In genomic region chrX:153206425-153207046, GRCh38 we compare ENCODE assay signal across 44 cellular contexts. TPM values are rescaled to one million over a fixed set of nuclear protein-coding genes. Genes with fewer than 3 reads are reported as not detected.
"Had no signal": no experiment of that assay in that cellular context is flagged by ENCODE, and none has a peak within 500 bp of the region (broad histone marks: within the 10 kb centered on the region; RNA-seq: fewer than 3 reads in every experiment).

No MANE protein-coding gene starts in this region.

- H3K27ac ChIP-seq: adrenal gland, ascending aorta, body of pancreas, brain microvascular endothelial cell, breast epithelium, cardiac muscle cell had no signal

- H3K27me3 ChIP-seq: ascending aorta, body of pancreas, brain microvascular endothelial cell, cardiac muscle cell had no signal

- ATAC-seq: activated naive CD4-positive, alpha-beta T cell treated with anti-CD3 and anti-CD28 coated beads, Interleukin-2, amount 50 U/mL, for 72 hours; activated naive CD8-positive, alpha-beta T cell treated with anti-CD3 and anti-CD28 coated beads, Interleukin-2, amount 50 U/mL, for 24 hours; activated T-cell treated with anti-CD3 and anti-CD28 coated beads, Interleukin-2, amount 50 U/mL, for 4 hours; activated T-cell treated with anti-CD3 and anti-CD28 coated beads, Interleukin-2, amount 50 U/mL, for 72 hours; activated T-helper 17 cell treated with anti-CD3 and anti-CD28 coated beads, Interleukin-2, amount 50 U/mL, for 72 hours; body of pancreas had no signal

- FAIRE-seq: bronchial epithelial cell had no signal

- H3K9me3 Mint-ChIP-seq: activated naive CD4-positive, alpha-beta T cell treated with anti-CD3 and anti-CD28 coated beads, Interleukin-2, amount 50 U/mL, for 24 hours; activated naive CD8-positive, alpha-beta T cell treated with anti-CD3 and anti-CD28 coated beads for 36 hours; activated T-helper 2 cell treated with anti-CD3 and anti-CD28 coated beads, Interferon-gamma antibody, Interleukin-2, Interleukin-4, amounts not matched to agents 10 μg/mL and 5 μg/mL and 100 μg/mL, durations not matched to agents 14 hours and 24 hours and 36 hours had no signal

- H3K36me3 ChIP-seq: adrenal gland, ascending aorta, brain microvascular endothelial cell, breast epithelium, cardiac muscle cell had no signal

- DNase-seq: activated effector memory CD4-positive, alpha-beta T cell treated with anti-CD3 and anti-CD28 coated beads, Interleukin-2, amount 50 U/mL, for 16 hours; activated effector memory CD4-positive, alpha-beta T cell treated with Interleukin-2 at 50 U/mL for 16 hours; activated gamma-delta T cell; activated gamma-delta T cell treated with Interleukin-2 at 50 U/mL for 16 hours; activated naive CD4-positive, alpha-beta T cell; activated naive CD4-positive, alpha-beta T cell treated with anti-CD3 and anti-CD28 coated beads for 36 hours; activated naive CD4-positive, alpha-beta T cell treated with anti-CD3 and anti-CD28 coated beads, Interleukin-2, amount 10 ng/mL, durations not matched to agents 7 days and 5 days; activated naive CD4-positive, alpha-beta T cell treated with anti-CD3 and anti-CD28 coated beads, Interleukin-2, amount 50 U/mL, for 16 hours; activated naive CD4-positive, alpha-beta T cell treated with Interleukin-2 at 50 U/mL for 16 hours; activated naive CD8-positive, alpha-beta T cell treated with anti-CD3 and anti-CD28 coated beads for 36 hours; activated naive CD8-positive, alpha-beta T cell treated with anti-CD3 and anti-CD28 coated beads, Interleukin-2, amount 10 ng/mL, durations not matched to agents 7 days and 5 days; activated naive CD8-positive, alpha-beta T cell treated with anti-CD3 and anti-CD28 coated beads, Interleukin-2, amount 50 U/mL, for 24 hours; activated T-cell treated with anti-CD3 and anti-CD28 coated beads, Interleukin-2, amount 50 U/mL, for 1 hour; activated T-cell treated with anti-CD3 and anti-CD28 coated beads, Interleukin-2, amount 50 U/mL, for 24 hours; activated T-cell treated with anti-CD3 and anti-CD28 coated beads, Interleukin-2, amount 50 U/mL, for 4 hours; activated T-cell treated with anti-CD3 and anti-CD28 coated beads, Interleukin-2, amount 50 U/mL, for 48 hours; activated T-cell treated with anti-CD3 and anti-CD28 coated beads, Interleukin-2, amount 50 U/mL, for 72 hours; adrenal gland; amniotic stem cell; amygdala; anterior cingulate cortex; aorta; body of pancreas; brain microvascular endothelial cell; caudate nucleus; central memory CD4-positive, alpha-beta T cell; cerebellar nuclear complex had no signal

- H3K27ac Mint-ChIP-seq: activated naive CD4-positive, alpha-beta T cell treated with anti-CD3 and anti-CD28 coated beads for 36 hours; activated naive CD4-positive, alpha-beta T cell treated with anti-CD3 and anti-CD28 coated beads, Interleukin-2, amount 10 ng/mL, durations not matched to agents 7 days and 5 days; activated naive CD4-positive, alpha-beta T cell treated with anti-CD3 and anti-CD28 coated beads, Interleukin-2, amount 50 U/mL, for 24 hours; activated naive CD4-positive, alpha-beta T cell treated with anti-CD3 and anti-CD28 coated beads, Interleukin-2, amount 50 U/mL, for 72 hours; activated naive CD8-positive, alpha-beta T cell; activated naive CD8-positive, alpha-beta T cell treated with anti-CD3 and anti-CD28 coated beads for 36 hours; activated naive CD8-positive, alpha-beta T cell treated with anti-CD3 and anti-CD28 coated beads, Interleukin-2, amount 10 ng/mL, durations not matched to agents 7 days and 5 days; activated naive CD8-positive, alpha-beta T cell treated with anti-CD3 and anti-CD28 coated beads, Interleukin-2, amount 50 U/mL, for 24 hours; activated T-cell treated with anti-CD3 and anti-CD28 coated beads, Interleukin-2, amount 50 U/mL, for 24 hours; activated T-cell treated with anti-CD3 and anti-CD28 coated beads, Interleukin-2, amount 50 U/mL, for 72 hours; activated T-helper 1 cell treated with anti-CD3 and anti-CD28 coated beads, Interleukin-12 subunit alpha, Interleukin-12 subunit beta, Interleukin-2, Interleukin-4 antibody, amounts not matched to agents 30 ng/mL and 10 ng/mL and 1 ng/mL, durations not matched to agents 14 hours and 24 hours and 36 hours; activated T-helper 17 cell treated with anti-CD3 and anti-CD28 coated beads, Interleukin-2, amount 50 U/mL, for 72 hours; activated T-helper 2 cell treated with anti-CD3 and anti-CD28 coated beads, Interferon-gamma antibody, Interleukin-2, Interleukin-4, amounts not matched to agents 10 μg/mL and 5 μg/mL and 100 μg/mL, durations not matched to agents 14 hours and 24 hours and 36 hours; brain had no signal

- H3K4me3 Mint-ChIP-seq: activated naive CD4-positive, alpha-beta T cell treated with anti-CD3 and anti-CD28 coated beads for 36 hours; activated naive CD4-positive, alpha-beta T cell treated with anti-CD3 and anti-CD28 coated beads, Interleukin-2, amount 10 ng/mL, durations not matched to agents 7 days and 5 days; activated naive CD4-positive, alpha-beta T cell treated with anti-CD3 and anti-CD28 coated beads, Interleukin-2, amount 50 U/mL, for 24 hours; activated naive CD8-positive, alpha-beta T cell; activated naive CD8-positive, alpha-beta T cell treated with anti-CD3 and anti-CD28 coated beads for 36 hours; activated naive CD8-positive, alpha-beta T cell treated with anti-CD3 and anti-CD28 coated beads, Interleukin-2, amount 10 ng/mL, durations not matched to agents 7 days and 5 days; activated naive CD8-positive, alpha-beta T cell treated with anti-CD3 and anti-CD28 coated beads, Interleukin-2, amount 50 U/mL, for 24 hours; activated T-cell treated with anti-CD3 and anti-CD28 coated beads, Interleukin-2, amount 50 U/mL, for 24 hours; activated T-cell treated with anti-CD3 and anti-CD28 coated beads, Interleukin-2, amount 50 U/mL, for 4 hours; activated T-cell treated with anti-CD3 and anti-CD28 coated beads, Interleukin-2, amount 50 U/mL, for 72 hours; activated T-helper 1 cell treated with anti-CD3 and anti-CD28 coated beads, Interleukin-12 subunit alpha, Interleukin-12 subunit beta, Interleukin-2, Interleukin-4 antibody, amounts not matched to agents 30 ng/mL and 10 ng/mL and 1 ng/mL, durations not matched to agents 14 hours and 24 hours and 36 hours; activated T-helper 17 cell treated with anti-CD3 and anti-CD28 coated beads, Interleukin-2, amount 50 U/mL, for 72 hours; brain; central memory CD8-positive, alpha-beta T cell had no signal

- H3K4me1 Mint-ChIP-seq: activated naive CD4-positive, alpha-beta T cell treated with anti-CD3 and anti-CD28 coated beads, Interleukin-2, amount 10 ng/mL, durations not matched to agents 7 days and 5 days; activated naive CD4-positive, alpha-beta T cell treated with anti-CD3 and anti-CD28 coated beads, Interleukin-2, amount 50 U/mL, for 24 hours; activated naive CD8-positive, alpha-beta T cell treated with anti-CD3 and anti-CD28 coated beads for 36 hours; activated naive CD8-positive, alpha-beta T cell treated with anti-CD3 and anti-CD28 coated beads, Interleukin-2, amount 10 ng/mL, durations not matched to agents 7 days and 5 days; activated naive CD8-positive, alpha-beta T cell treated with anti-CD3 and anti-CD28 coated beads, Interleukin-2, amount 50 U/mL, for 24 hours; activated T-helper 17 cell treated with anti-CD3 and anti-CD28 coated beads, Interleukin-2, amount 50 U/mL, for 72 hours; brain; central memory CD8-positive, alpha-beta T cell had no signal

- H3K9me3 ChIP-seq: adrenal gland, ascending aorta, body of pancreas had no signal

- H3K4me3 ChIP-seq: adrenal gland, ascending aorta, body of pancreas, breast epithelium, cardiac muscle cell had no signal

- H3K4me1 ChIP-seq: adrenal gland, ascending aorta, body of pancreas, breast epithelium had no signal

- H3K36me3 Mint-ChIP-seq: activated naive CD4-positive, alpha-beta T cell treated with anti-CD3 and anti-CD28 coated beads, Interleukin-2, amount 10 ng/mL, durations not matched to agents 7 days and 5 days; activated naive CD8-positive, alpha-beta T cell; activated naive CD8-positive, alpha-beta T cell treated with anti-CD3 and anti-CD28 coated beads for 36 hours; brain had no signal

RNA-seq across cellular contexts. Expression of gene MAGEA1, which starts 27.5 kb away (rescaled TPM):
- total RNA-seq: activated naive CD4-positive, alpha-beta T cell treated with anti-CD3 and anti-CD28 coated beads for 36 hours; activated naive CD4-positive, alpha-beta T cell treated with anti-CD3 and anti-CD28 coated beads, Interleukin-2, amount 50 U/mL, for 72 hours; activated naive CD8-positive, alpha-beta T cell treated with anti-CD3 and anti-CD28 coated beads for 36 hours; activated naive CD8-positive, alpha-beta T cell treated with anti-CD3 and anti-CD28 coated beads, Interleukin-2, amount 10 ng/mL, durations not matched to agents 7 days and 5 days; activated T-cell treated with anti-CD3 and anti-CD28 coated beads, Interleukin-2, amount 50 U/mL, for 4 hours; activated T-cell treated with anti-CD3 and anti-CD28 coated beads, Interleukin-2, amount 50 U/mL, for 72 hours; activated T-helper 1 cell treated with anti-CD3 and anti-CD28 coated beads, Interleukin-12 subunit alpha, Interleukin-12 subunit beta, Interleukin-2, Interleukin-4 antibody, amounts not matched to agents 30 ng/mL and 10 ng/mL and 1 ng/mL, durations not matched to agents 14 hours and 24 hours and 36 hours; activated T-helper 17 cell treated with anti-CD3 and anti-CD28 coated beads, Interleukin-2, amount 50 U/mL, for 72 hours; activated T-helper 2 cell treated with anti-CD3 and anti-CD28 coated beads, Interferon-gamma antibody, Interleukin-2, Interleukin-4, amounts not matched to agents 10 μg/mL and 5 μg/mL and 100 μg/mL, durations not matched to agents 14 hours and 24 hours and 36 hours; adrenal gland; aorta; ascending aorta; astrocyte; body of pancreas; breast epithelium; bronchial epithelial cell; cardiac muscle cell; cardiac septum; cerebellum; chondrocyte had no signal
- polyA plus RNA-seq: adipose tissue, adrenal gland, aorta, cardiac muscle cell had no signal
